31 cellular contexts compared by ENCODE assay signal in the genomic region with DNA sequence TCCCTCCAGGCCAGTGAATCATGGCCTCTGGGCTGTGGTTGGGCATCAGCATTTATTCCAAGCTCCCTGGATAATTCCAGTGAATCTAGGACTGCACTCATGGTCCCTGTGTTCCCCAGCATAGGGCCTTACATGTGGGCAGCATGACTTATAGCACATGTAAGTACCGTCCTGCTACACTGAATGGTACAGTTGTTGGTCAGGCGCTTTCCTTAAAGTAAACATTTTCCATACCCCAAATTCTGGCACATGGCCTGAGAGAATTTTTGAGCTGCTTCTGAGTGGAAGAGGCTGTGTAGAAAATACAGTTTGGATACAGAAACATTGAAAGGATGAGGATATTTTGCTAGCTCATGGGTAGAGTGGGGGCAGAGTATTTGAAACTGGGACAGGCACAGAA.
"Had no signal": no experiment of that assay in that cellular context is flagged by ENCODE, and none has a peak within 500 bp of the region (broad histone marks: within the 10 kb centered on the region; RNA-seq: fewer than 3 reads in every experiment).

No MANE protein-coding gene starts in this region.

- H3K4me3 Mint-ChIP-seq: activated CD4-positive, alpha-beta memory T cell treated with anti-CD3 and anti-CD28 coated beads for 36 hours; activated naive CD4-positive, alpha-beta T cell treated with anti-CD3 and anti-CD28 coated beads for 36 hours; activated naive CD8-positive, alpha-beta T cell treated with anti-CD3 and anti-CD28 coated beads for 36 hours; activated T-helper 1 cell treated with anti-CD3 and anti-CD28 coated beads, Interleukin-12 subunit alpha, Interleukin-12 subunit beta, Interleukin-2, Interleukin-4 antibody, amounts not matched to agents 30 ng/mL and 10 ng/mL and 1 ng/mL, durations not matched to agents 14 hours and 24 hours and 36 hours; natural killer cell; T-helper 17 cell had no signal

- H3K27ac ChIP-seq: brain microvascular endothelial cell, colonic mucosa, lower lobe of right lung, spleen, thyroid gland, upper lobe of left lung, WERI-Rb-1 had no signal

- ATAC-seq: activated CD4-positive, CD25-positive, alpha-beta regulatory T cell treated with anti-CD3 and anti-CD28 coated beads, Interleukin-2, amount 50 U/mL, for 24 hours; left lobe of liver; lower lobe of right lung; natural killer cell; right cardiac atrium; stimulated activated naive CD8-positive, alpha-beta T cell treated with anti-CD3 and anti-CD28 coated beads, Interleukin-15, Interleukin-2, amounts not matched to agents 100 U/mL and 50 U/mL, for 24 hours; T-helper 17 cell had no signal

- DNase-seq: activated CD4-positive, alpha-beta memory T cell treated with anti-CD3 and anti-CD28 coated beads for 36 hours; activated CD4-positive, alpha-beta T cell treated with anti-CD3 and anti-CD28 coated beads for 48 hours; activated CD8-positive, alpha-beta memory T cell treated with anti-CD3 and anti-CD28 coated beads, Interleukin-2, amount 50 U/mL, for 4 hours; activated effector memory CD4-positive, alpha-beta T cell treated with anti-CD3 and anti-CD28 coated beads, Interleukin-2, amount 50 U/mL, for 16 hours; activated naive CD4-positive, alpha-beta T cell treated with anti-CD3 and anti-CD28 coated beads for 36 hours; activated naive CD8-positive, alpha-beta T cell treated with anti-CD3 and anti-CD28 coated beads for 36 hours; activated T-cell treated with anti-CD3 and anti-CD28 coated beads, Interleukin-2, amount 50 U/mL, for 1 hour; adrenal gland; brain microvascular endothelial cell; central memory CD4-positive, alpha-beta T cell; colonic mucosa; effector memory CD4-positive, alpha-beta T cell; foreskin melanocyte; kidney glomerular epithelial cell; lower lobe of right lung; mesenchymal stem cell; natural killer cell; posterior cingulate gyrus; right cardiac atrium; spleen; stimulated activated CD4-positive, alpha-beta T cell treated with anti-CD3 and anti-CD28 coated beads, Interleukin-2, amount 100 ng/mL, for 48 hours; stimulated activated naive CD8-positive, alpha-beta T cell treated with anti-CD3 and anti-CD28 coated beads, Interleukin-15, Interleukin-2, amounts not matched to agents 100 U/mL and 50 U/mL, for 24 hours; SW 1271; T-helper 17 cell; T1000; thyroid gland; WERI-Rb-1 had no signal

- H3K4me1 Mint-ChIP-seq: activated naive CD8-positive, alpha-beta T cell treated with anti-CD3 and anti-CD28 coated beads for 36 hours; natural killer cell; T-helper 17 cell had no signal

- H3K27me3 Mint-ChIP-seq: activated naive CD8-positive, alpha-beta T cell treated with anti-CD3 and anti-CD28 coated beads for 36 hours had no signal

- H3K9me3 Mint-ChIP-seq: activated naive CD4-positive, alpha-beta T cell treated with anti-CD3 and anti-CD28 coated beads for 36 hours; activated naive CD8-positive, alpha-beta T cell treated with anti-CD3 and anti-CD28 coated beads for 36 hours; activated T-helper 1 cell treated with anti-CD3 and anti-CD28 coated beads, Interleukin-12 subunit alpha, Interleukin-12 subunit beta, Interleukin-2, Interleukin-4 antibody, amounts not matched to agents 30 ng/mL and 10 ng/mL and 1 ng/mL, durations not matched to agents 14 hours and 24 hours and 36 hours; natural killer cell had no signal

- H3K36me3 Mint-ChIP-seq: activated CD4-positive, alpha-beta memory T cell treated with anti-CD3 and anti-CD28 coated beads for 36 hours; activated naive CD8-positive, alpha-beta T cell treated with anti-CD3 and anti-CD28 coated beads for 36 hours; natural killer cell had no signal

- H3K27ac Mint-ChIP-seq: activated CD4-positive, alpha-beta memory T cell treated with anti-CD3 and anti-CD28 coated beads for 36 hours; activated naive CD4-positive, alpha-beta T cell treated with anti-CD3 and anti-CD28 coated beads for 36 hours; activated naive CD8-positive, alpha-beta T cell treated with anti-CD3 and anti-CD28 coated beads for 36 hours; activated T-helper 1 cell treated with anti-CD3 and anti-CD28 coated beads, Interleukin-12 subunit alpha, Interleukin-12 subunit beta, Interleukin-2, Interleukin-4 antibody, amounts not matched to agents 30 ng/mL and 10 ng/mL and 1 ng/mL, durations not matched to agents 14 hours and 24 hours and 36 hours; natural killer cell; T-helper 17 cell had no signal
